Comparison of ENCODE assay signal across 8 cellular contexts in genomic region chr4:154549894-154550790, GRCh38. TPM values are rescaled to one million over a fixed set of nuclear protein-coding genes. Genes with fewer than 3 reads are reported as not detected.
DNase-seq lines count a peak whose midpoint lies in the region; ATAC-seq and TF ChIP-seq lines count a peak whose summit lies in the region.

Gene PLRG1, minus strand, starts transcription at chr4:154550400. Its CDS starts 92 bp downstream, at chr4:154550308.

- H3K36me3 ChIP-seq in left ventricle myocardium inferior = peaks cover 28% of the 10 kb centered on the region

- peaks cover 28% of the 10 kb centered on the region for H3K4me1 ChIP-seq in left ventricle myocardium inferior

- peak within 1 kb of the TSS; percentile 97 for H3K4me3 Mint-ChIP-seq in progenitor cell of endocrine pancreas (ENCODE audit: low read depth)

- H3K27ac ChIP-seq in angular gyrus (ENCODE audit: low read depth, low read length) (peak within 1 kb of the TSS; percentile 88), left ventricle myocardium inferior (replicated peaks) (peak within 1 kb of the TSS; percentile 83)

- H3K27ac Mint-ChIP-seq in progenitor cell of endocrine pancreas = peak within 1 kb of the TSS; percentile 97

- no peaks in the 10 kb centered on the region for H3K9me3 ChIP-seq in left ventricle myocardium inferior (replicated peaks)

- TF ChIP-seq CTCF in left ventricle myocardium inferior (IDR thresholded peaks at IDR 0.05; ENCODE audit: borderline replicate concordance) (peak; percentile 64), progenitor cell of endocrine pancreas (IDR thresholded peaks at IDR 0.05; ENCODE audit: unreplicated experiment) (no peak)

- no peaks in the 10 kb centered on the region for H3K27me3 Mint-ChIP-seq in progenitor cell of endocrine pancreas

- peaks cover 4% of the 10 kb centered on the region for H3K36me3 Mint-ChIP-seq in progenitor cell of endocrine pancreas (ENCODE audit: insufficient read depth)

- intact Hi-C loops in left ventricle myocardium inferior (cut with micrococcal nuclease) = loop anchor here (10.0 kb wide), 2 partner anchors 75 to 225 kb away; no protein-coding TSS in a partner anchor

- ATAC-seq in GM18498 (IDR thresholded peaks at IDR 0.05; ENCODE audit: unreplicated experiment) = peak; percentile 99
- peak; percentile 96 for ATAC-seq in HG02938 (IDR thresholded peaks at IDR 0.05; ENCODE audit: unreplicated experiment)

- H3K27me3 ChIP-seq in left ventricle myocardium inferior (ENCODE audit: low read depth) = no peaks in the 10 kb centered on the region

- H3K9me3 Mint-ChIP-seq in progenitor cell of endocrine pancreas (ENCODE audit: low read depth) = no peaks in the 10 kb centered on the region

- peaks cover 14% of the 10 kb centered on the region for H3K4me1 Mint-ChIP-seq in progenitor cell of endocrine pancreas (ENCODE audit: low read depth)

- DNase-seq in NCI-H187 (lab: John Stamatoyannopoulos, UW) (peak; percentile 70 to 80), T-helper 2 cell (peak; percentile 94 to 96 (median 94)), left ventricle myocardium inferior (peak; percentile 97), progenitor cell of endocrine pancreas (ENCODE audit: low spot score, unreplicated experiment) (peak; percentile 95), ureter (ENCODE audit: low spot score) (peak; percentile 96)

- peak within 1 kb of the TSS; percentile 84 for H3K4me3 ChIP-seq in left ventricle myocardium inferior

RNA-seq across cellular contexts. Expression of gene PLRG1, which starts in this region (rescaled TPM):
- 37.8 TPM for total RNA-seq in left ventricle myocardium inferior
- total RNA-seq in progenitor cell of endocrine pancreas = 96.3 and 102 TPM in 2 replicates
- total RNA-seq in ureter = 79.4 TPM

Comparison
In these comparisons a context has a peak if more than half of its experiments do, and no peak if none do; other contexts are left out.
1. Peak in every context shown above with its lines: DNase-seq, ATAC-seq, H3K4me3 ChIP-seq and H3K27ac ChIP-seq.